34 cellular contexts compared by ENCODE assay signal in the genomic region with DNA sequence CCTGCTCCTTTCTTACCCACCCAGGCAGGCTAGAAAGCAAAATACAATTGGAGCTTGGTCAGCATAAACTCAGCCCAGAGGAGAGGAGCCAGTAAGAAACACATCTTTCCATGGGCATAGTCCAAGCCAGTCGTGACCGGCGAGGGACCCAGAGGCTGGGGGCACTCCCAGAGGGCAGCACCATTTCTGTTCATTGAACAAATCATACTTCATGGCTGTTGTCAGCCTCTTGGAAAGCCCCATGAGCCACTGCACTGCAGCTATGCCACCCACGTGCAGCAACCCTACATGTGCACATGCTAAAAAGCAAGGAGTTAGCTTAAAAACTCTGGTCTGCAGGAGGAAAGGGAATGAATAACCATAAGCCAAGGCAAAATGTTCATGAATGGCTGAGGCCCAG.
DNase-seq lines count a peak whose midpoint lies in the region; ATAC-seq, FAIRE-seq and TF ChIP-seq lines count a peak whose summit lies in the region.
"Had no signal": no experiment of that assay in that cellular context is flagged by ENCODE, and none has a peak within 500 bp of the region (broad histone marks: within the 10 kb centered on the region; RNA-seq: fewer than 3 reads in every experiment).

No MANE protein-coding gene starts in this region.

- intact Hi-C loops in GM12878 (cut with micrococcal nuclease; ENCODE audit: unreplicated experiment) = no loop called here
- intact Hi-C loops in thyroid gland (cut with DNase I) = no loop called here

- CTCF ChIA-PET in GM12878 (lab: Yijun Ruan, JAX) = interaction anchor here (1.8 kb wide), 1 partner anchor 22 kb away, joined by 7 read pairs; no protein-coding TSS in a partner anchor

- DNase-seq in HTR-8/SVneo (ENCODE audit: insufficient read length, low spot score) (no peak), GM12878 (ENCODE audit: low read depth, low spot score) (no peak), epithelial cell of proximal tubule (ENCODE audit: low read depth) (peak; percentile 6), thyroid gland (peak; percentile 65 to 75), C1 segment of cervical spinal cord (lab: John Stamatoyannopoulos, UW) (no peak), iPS-NIHi11 (ENCODE audit: low spot score) (no peak), upper lobe of left lung (no peak)
- DNase-seq: 8988T; ACHN; AML-193; BE2C; Caco-2; Calu3; CD4-positive, alpha-beta memory T cell; CD4-positive, alpha-beta T cell; CD4-positive, CD25-positive, alpha-beta regulatory T cell; CD8-positive, alpha-beta memory T cell; CD8-positive, alpha-beta T cell; COR-L47; DMS 273 treated with DMSO at 0.1 percent for 48 hours; DMS153; DMS53; DMS79; DMS79 treated with DMSO at 0.1 percent for 48 hours; DND-41; EL had no signal

- H4K20me1 ChIP-seq in GM12878 (ENCODE audit: control insufficient read depth, insufficient read depth) = no peaks in the 10 kb centered on the region
- H4K20me1 ChIP-seq: BLaER1; BLaER1 treated with 17β-estradiol and CSF1 and Interleukin-3, amounts not matched to agents 10 nM and 100 nM had no signal

- no peaks in the 10 kb centered on the region for H3K9me3 ChIP-seq in GM12878 (replicated peaks; ENCODE audit: control insufficient read depth, insufficient read depth, low read length)
- no peaks in the 10 kb centered on the region for H3K9me3 ChIP-seq in thyroid gland
- H3K9me3 ChIP-seq in upper lobe of left lung = no peaks in the 10 kb centered on the region
- H3K9me3 ChIP-seq: A549, BE2C, BLaER1, Caco-2 had no signal

- no peak for TF ChIP-seq RAD21 in GM12878 (IDR thresholded peaks at IDR 0.05; ENCODE audit: insufficient read depth, low read depth, low read length)

- TF ChIP-seq EP300 in GM12878 (IDR thresholded peaks at IDR 0.05; ENCODE audit: borderline replicate concordance in 1 of 2, control insufficient read depth in 1 of 2, low read depth in 2 of 2, low read length in 2 of 2) (no peak), upper lobe of left lung (IDR thresholded peaks at IDR 0.05) (no peak)

- H3K27me3 ChIP-seq in GM12878 (replicated peaks in 1 of 2; ENCODE audit: control insufficient read depth in 2 of 2, insufficient read depth in 2 of 2, low read length in 1 of 2) (no peaks in the 10 kb centered on the region; a peak in 1 of 4 replicates), thyroid gland (no peaks in the 10 kb centered on the region), upper lobe of left lung (no peaks in the 10 kb centered on the region)
- H3K27me3 ChIP-seq: BE2C; BLaER1; BLaER1 treated with 17β-estradiol and CSF1 and Interleukin-3, amounts not matched to agents 10 nM and 100 nM had no signal

- H2AFZ ChIP-seq in GM12878 (ENCODE audit: control insufficient read depth, low read depth, low read length) = no peak overlapping the region

- H3K9ac ChIP-seq in GM12878 (ENCODE audit: control insufficient read depth, insufficient read depth, low read length) = no peak overlapping the region
- H3K9ac ChIP-seq: BLaER1; BLaER1 treated with 17β-estradiol and CSF1 and Interleukin-3, amounts not matched to agents 10 nM and 100 nM had no signal

- H3K4me1 ChIP-seq in GM12878 (ENCODE audit: control insufficient read depth, insufficient read depth, low read length) (no peaks in the 10 kb centered on the region), thyroid gland (peaks cover 21 to 28% of the 10 kb centered on the region in 2 donors), upper lobe of left lung (no peaks in the 10 kb centered on the region)
- H3K4me1 ChIP-seq: A549, Caco-2 had no signal

- no peak overlapping the region for H3K4me2 ChIP-seq in GM12878 (ENCODE audit: control insufficient read depth, insufficient read depth)
- H3K4me2 ChIP-seq: A549, BLaER1 had no signal

- POLR2A ChIA-PET in GM12878 (lab: Charles Lee) = no interaction called here

- H3K4me3 ChIP-seq in GM12878 (no peak overlapping the region), epithelial cell of proximal tubule (ENCODE audit: low read depth, low read length) (no peak overlapping the region), thyroid gland (replicated peaks in 1 of 3) (no peak overlapping the region), upper lobe of left lung (no peak overlapping the region)
- H3K4me3 ChIP-seq: A549; BLaER1; BLaER1 treated with 17β-estradiol and CSF1 and Interleukin-3, amounts not matched to agents 10 nM and 100 nM had no signal

- no peak for TF ChIP-seq POLR2A in GM12878 (IDR thresholded peaks at IDR 0.05; ENCODE audit: low read depth, low read length)
- TF ChIP-seq POLR2A in thyroid gland (IDR thresholded peaks at IDR 0.05) = peak in 1 of 2 donors; percentile 4
- no peak for TF ChIP-seq POLR2A in upper lobe of left lung (IDR thresholded peaks at IDR 0.05)

- SMC1A ChIA-PET in GM12878 (lab: Charles Lee; ENCODE audit: uncharacterized antibody, unreplicated experiment) = no interaction called here

- WGBS in GM12878 (ENCODE audit: insufficient coverage, insufficient replicate concordance, low lambda C conversion rate, missing lambda C conversion rate) = 18% methylated on average over 4 of the region's 4 CpGs
- WGBS in thyroid gland, 2 donors = 21 to 45% methylated on average over 4 of the region's 4 CpGs
- 84 to 91% methylated on average over 4 of the region's 4 CpGs for WGBS in upper lobe of left lung, 2 donors

- RAD21 ChIA-PET in GM12878 (lab: Charles Lee; ENCODE audit: unreplicated experiment) = interaction anchor here (1.0 kb wide), 1 partner anchor 22 kb away, joined by 5 read pairs; no protein-coding TSS in a partner anchor

- no peaks in the 10 kb centered on the region for H3K79me2 ChIP-seq in GM12878 (ENCODE audit: control insufficient read depth, insufficient read depth, low read length)

- in situ Hi-C loops in GM12878 (cut with MboI) = no loop called here

- H3K27ac ChIP-seq in GM12878 (ENCODE audit: control insufficient read depth, insufficient read depth) = no peak overlapping the region
- H3K27ac ChIP-seq in thyroid gland = peak overlapping the region; percentile 77 to 86 (median 82)
- no peak overlapping the region for H3K27ac ChIP-seq in upper lobe of left lung
- H3K27ac ChIP-seq: 22Rv1; A549; BLaER1; BLaER1 treated with 17β-estradiol and CSF1 and Interleukin-3, amounts not matched to agents 10 nM and 100 nM; C4-2B had no signal

- FAIRE-seq in HTR-8/SVneo (lab: Jason Lieb, UNC) (peak; percentile 83), GM12878 (lab: Jason Lieb, UNC) (no peak)
- FAIRE-seq: A204.1, A549, D721Med had no signal

- TF ChIP-seq CTCF in GM12878 (IDR thresholded peaks at IDR 0.05 in 2 of 3, conservative IDR thresholded peaks at IDR 0.05 in 1 of 3; ENCODE audit: control insufficient read depth in 2 of 3, extremely low read depth in 1 of 3, insufficient read depth in 1 of 3, low read depth in 3 of 3, low read length in 3 of 3) = no peak
- no peak for TF ChIP-seq CTCF in epithelial cell of proximal tubule (conservative IDR thresholded peaks at IDR 0.05; ENCODE audit: low read depth, low read length)
- TF ChIP-seq CTCF in thyroid gland (IDR thresholded peaks at IDR 0.05) = no peak
- no peak for TF ChIP-seq CTCF in upper lobe of left lung (IDR thresholded peaks at IDR 0.05)

- no TSS peak for BruUV-seq in GM12878 (replicated peaks; lab: Mats Ljungman, UMichigan)

- H3K36me3 ChIP-seq in GM12878 (ENCODE audit: control insufficient read depth in 2 of 2, insufficient read depth in 2 of 2, low read length in 1 of 2) = no peaks in the 10 kb centered on the region
- H3K36me3 ChIP-seq in thyroid gland = no peaks in the 10 kb centered on the region
- no peaks in the 10 kb centered on the region for H3K36me3 ChIP-seq in upper lobe of left lung
- H3K36me3 ChIP-seq: BE2C; BLaER1; BLaER1 treated with 17β-estradiol and CSF1 and Interleukin-3, amounts not matched to agents 10 nM and 100 nM had no signal

- ATAC-seq in GM12878 = peak; percentile 37; the same call in 1 of the 3 replicates
- ATAC-seq in HG03097 (IDR thresholded peaks at IDR 0.05; ENCODE audit: low FRiP score, unreplicated experiment) = no peak
- ATAC-seq in upper lobe of left lung (ENCODE audit: low FRiP score in 2 of 2) = no peak
- ATAC-seq: A549; CD8-positive, alpha-beta T cell had no signal

TF ChIP-seq in GM12878, 131 proteins besides CTCF, POLR2A, EP300 and RAD21:
- TF ChIP-seq POLR2AphosphoS5 (IDR thresholded peaks at IDR 0.05; ENCODE audit: low read length) (no peak), BHLHE40 (IDR thresholded peaks at IDR 0.05; ENCODE audit: borderline replicate concordance in 1 of 2, low read depth in 2 of 2, low read length in 1 of 2) (peak in 1 of 2 experiments; percentile 26; a peak in 1 of 4 replicates), STAT3 (IDR thresholded peaks at IDR 0.05; ENCODE audit: low read depth, low read length) (no peak), SMAD1 (IDR thresholded peaks at IDR 0.05; ENCODE audit: low read depth, partially characterized antibody) (no peak)
- TF ChIP-seq, protein P1, sequence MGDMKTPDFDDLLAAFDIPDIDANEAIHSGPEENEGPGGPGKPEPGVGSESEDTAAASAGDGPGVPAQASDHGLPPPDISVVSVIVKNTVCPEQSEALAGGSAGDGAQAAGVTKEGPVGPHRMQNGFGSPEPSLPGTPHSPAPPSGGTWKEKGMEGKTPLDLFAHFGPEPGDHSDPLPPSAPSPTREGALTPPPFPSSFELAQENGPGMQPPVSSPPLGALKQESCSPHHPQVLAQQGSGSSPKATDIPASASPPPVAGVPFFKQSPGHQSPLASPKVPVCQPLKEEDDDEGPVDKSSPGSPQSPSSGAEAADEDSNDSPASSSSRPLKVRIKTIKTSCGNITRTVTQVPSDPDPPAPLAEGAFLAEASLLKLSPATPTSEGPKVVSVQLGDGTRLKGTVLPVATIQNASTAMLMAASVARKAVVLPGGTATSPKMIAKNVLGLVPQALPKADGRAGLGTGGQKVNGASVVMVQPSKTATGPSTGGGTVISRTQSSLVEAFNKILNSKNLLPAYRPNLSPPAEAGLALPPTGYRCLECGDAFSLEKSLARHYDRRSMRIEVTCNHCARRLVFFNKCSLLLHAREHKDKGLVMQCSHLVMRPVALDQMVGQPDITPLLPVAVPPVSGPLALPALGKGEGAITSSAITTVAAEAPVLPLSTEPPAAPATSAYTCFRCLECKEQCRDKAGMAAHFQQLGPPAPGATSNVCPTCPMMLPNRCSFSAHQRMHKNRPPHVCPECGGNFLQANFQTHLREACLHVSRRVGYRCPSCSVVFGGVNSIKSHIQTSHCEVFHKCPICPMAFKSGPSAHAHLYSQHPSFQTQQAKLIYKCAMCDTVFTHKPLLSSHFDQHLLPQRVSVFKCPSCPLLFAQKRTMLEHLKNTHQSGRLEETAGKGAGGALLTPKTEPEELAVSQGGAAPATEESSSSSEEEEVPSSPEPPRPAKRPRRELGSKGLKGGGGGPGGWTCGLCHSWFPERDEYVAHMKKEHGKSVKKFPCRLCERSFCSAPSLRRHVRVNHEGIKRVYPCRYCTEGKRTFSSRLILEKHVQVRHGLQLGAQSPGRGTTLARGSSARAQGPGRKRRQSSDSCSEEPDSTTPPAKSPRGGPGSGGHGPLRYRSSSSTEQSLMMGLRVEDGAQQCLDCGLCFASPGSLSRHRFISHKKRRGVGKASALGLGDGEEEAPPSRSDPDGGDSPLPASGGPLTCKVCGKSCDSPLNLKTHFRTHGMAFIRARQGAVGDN (IDR thresholded peaks at IDR 0.05) = peak; percentile 43; the same call in 1 of the 2 replicates
TF ChIP-seq in GM12878: peak in this region for 2.

Comparison
In these comparisons a context has a peak if more than half of its experiments do, and no peak if none do; other contexts are left out.
1. DNase-seq: peak in epithelial cell of proximal tubule (single experiment) and thyroid gland (2 of 2); none in HTR-8/SVneo (single experiment), GM12878 (single experiment), C1 segment of cervical spinal cord (0 of 14), iPS-NIHi11 (single experiment) and upper lobe of left lung (0 of 2).
2. H3K27ac ChIP-seq: peak in thyroid gland (3 of 3); none in GM12878 (single experiment) and upper lobe of left lung (0 of 4).